In genomic region chr7:27108390-27109127, GRCh38 we compare ENCODE assay signal across 13 cellular contexts. TPM values are rescaled to one million over a fixed set of nuclear protein-coding genes. Genes with fewer than 3 reads are reported as not detected.
DNase-seq lines count a peak whose midpoint lies in the region; ATAC-seq, FAIRE-seq and TF ChIP-seq lines count a peak whose summit lies in the region.
"Had no signal": no experiment of that assay in that cellular context is flagged by ENCODE, and none has a peak within 500 bp of the region (broad histone marks: within the 10 kb centered on the region; RNA-seq: fewer than 3 reads in every experiment).

No MANE protein-coding gene starts in this region.

- TF ChIP-seq EP300 in esophagus muscularis mucosa (IDR thresholded peaks at IDR 0.05) (no peak), stomach (IDR thresholded peaks at IDR 0.05) (no peak)

- H3K4me2 ChIP-seq in PC-9 = no peak overlapping the region

- whole genome bisulfite sequencing in esophagus muscularis mucosa = 17% methylated on average over 14 of the region's 41 CpGs
- WGBS in stomach, 5 donors = 26 to 35% (median 33%) methylated on average over 37 to 41 of the region's 41 CpGs

- H3K9me3 ChIP-seq in PC-9 (ENCODE audit: insufficient read depth, low read depth) (no peaks in the 10 kb centered on the region), esophagus muscularis mucosa (no peaks in the 10 kb centered on the region), lower lobe of right lung (no peaks in the 10 kb centered on the region), stomach (peaks cover 0 to 4% (median 0%) of the 10 kb centered on the region in 4 donors)

- H3K9me2 ChIP-seq in PC-9 (ENCODE audit: insufficient read depth) = no peaks in the 10 kb centered on the region

- H3K36me3 ChIP-seq in PC-9 (ENCODE audit: low read depth) (peaks cover 41% of the 10 kb centered on the region), esophagus muscularis mucosa (no peaks in the 10 kb centered on the region), lower lobe of right lung (no peaks in the 10 kb centered on the region), stomach (no peaks in the 10 kb centered on the region)

- H3F3A ChIP-seq in PC-9 (ENCODE audit: insufficient read depth, low read depth) = peaks cover 53% of the 10 kb centered on the region

- H3K27me3 ChIP-seq in PC-9 (ENCODE audit: insufficient read depth, low read depth) = no peaks in the 10 kb centered on the region
- H3K27me3 ChIP-seq in esophagus muscularis mucosa = no peaks in the 10 kb centered on the region
- peaks cover 34% of the 10 kb centered on the region for H3K27me3 ChIP-seq in lower lobe of right lung (ENCODE audit: low read depth)
- H3K27me3 ChIP-seq in stomach = peaks cover 6 to 96% (median 40%) of the 10 kb centered on the region in 3 donors

- no peak overlapping the region for H3K4me3 ChIP-seq in PC-9
- H3K4me3 ChIP-seq in esophagus muscularis mucosa = peak overlapping the region; percentile 66 to 96 (median 84)
- peak overlapping the region; percentile 49 for H3K4me3 ChIP-seq in lower lobe of right lung
- H3K4me3 ChIP-seq in stomach = peak overlapping the region; percentile 39 to 46 (median 44)

- peaks cover 29% of the 10 kb centered on the region for H3K4me1 ChIP-seq in PC-9 (replicated peaks; ENCODE audit: insufficient read depth)
- peaks cover 38 to 97% (median 84%) of the 10 kb centered on the region in 4 donors for H3K4me1 ChIP-seq in esophagus muscularis mucosa
- H3K4me1 ChIP-seq in lower lobe of right lung = peaks cover 58% of the 10 kb centered on the region
- H3K4me1 ChIP-seq in stomach = peaks cover 10 to 77% (median 34%) of the 10 kb centered on the region in 4 donors

- ATAC-seq in lower lobe of right lung = peak; percentile 51 to 73
- ATAC-seq in GM18909 (IDR thresholded peaks at IDR 0.05; ENCODE audit: poor library complexity, unreplicated experiment) = no peak

- H2AFZ ChIP-seq in PC-9 = no peak overlapping the region

- in situ Hi-C loops in KBM-7 (cut with MboI; ENCODE audit: low pct_unique_long_range_greater_than_20kb, low sequenced_read_pairs) = no loop called here

- CTCF ChIA-PET in PC-9 (lab: Charles Lee) = interaction anchor here (0.5 kb wide), 1 partner anchor 60 kb away, joined by 4 read pairs; no protein-coding TSS in a partner anchor

- peaks cover 74% of the 10 kb centered on the region for H3K79me2 ChIP-seq in PC-9 (ENCODE audit: low read depth)

- no peak for DNase-seq in PC-9
- DNase-seq in esophagus muscularis mucosa (ENCODE audit: extremely low spot score) = no peak
- DNase-seq in lower lobe of right lung = peak; percentile 54
- DNase-seq in stomach = no peak
- no peak for DNase-seq in KBM-7
- DNase-seq in GM12892 (ENCODE audit: insufficient read length) = no peak
- no peak for DNase-seq in DMS79 treated with DMSO at 0.1 percent for 48 hours (lab: John Stamatoyannopoulos, UW)
- DNase-seq: activated CD4-positive, alpha-beta T cell treated with anti-CD3 and anti-CD28 coated beads, Interleukin-2, amount 50 U/mL, for 1 hour; COR-L47; GOT3; NCI-H1694; SHP77 had no signal

- BruUV-seq in PC-9 (replicated peaks; lab: Mats Ljungman, UMichigan) = no TSS peak

- H3K27ac ChIP-seq in PC-9 = 0 out of 2 replicates have a peak overlapping the region, but pooled peaks have one; percentile 4
- peak overlapping the region; percentile 96 to 100 (median 99) for H3K27ac ChIP-seq in esophagus muscularis mucosa (replicated peaks in 1 of 4)
- H3K27ac ChIP-seq in lower lobe of right lung = peak overlapping the region; percentile 94
- peak overlapping the region; percentile 89 to 99 (median 94) for H3K27ac ChIP-seq in stomach

- POLR2A ChIA-PET in PC-9 (lab: Charles Lee; ENCODE audit: unreplicated experiment) = interaction anchor here (0.5 kb wide), 1 partner anchor 10 kb away, joined by 4 read pairs; no protein-coding TSS in a partner anchor

- FAIRE-seq in GM12892 (lab: Jason Lieb, UNC) = no peak

- TF ChIP-seq CTCF in PC-9 (conservative IDR thresholded peaks at IDR 0.05) = no peak
- peak in 2 of 3 experiments; percentile 12 to 33 for TF ChIP-seq CTCF in esophagus muscularis mucosa (IDR thresholded peaks at IDR 0.05)
- TF ChIP-seq CTCF in lower lobe of right lung (IDR thresholded peaks at IDR 0.05) = peak; percentile 16
- TF ChIP-seq CTCF in stomach (IDR thresholded peaks at IDR 0.05) = no peak

- TF ChIP-seq POLR2A in esophagus muscularis mucosa (IDR thresholded peaks at IDR 0.05; ENCODE audit: low read depth) (peak; percentile 86), stomach (IDR thresholded peaks at IDR 0.05) (no peak), GM12892 (IDR thresholded peaks at IDR 0.05; ENCODE audit: low read depth, low read length) (no peak)

- H4K20me1 ChIP-seq in PC-9 (ENCODE audit: insufficient read depth) = no peaks in the 10 kb centered on the region

- intact Hi-C loops in PC-9 (cut with micrococcal nuclease; ENCODE audit: unreplicated experiment) (no loop called here), esophagus muscularis mucosa (cut with DNase I) (no loop called here), lower lobe of right lung (cut with DNase I) (no loop called here), stomach (cut with DNase I; ENCODE audit: low total_unique reads) (no loop called here)

RNA-seq across cellular contexts. Expression of gene HOXA2, which starts 6.1 kb away (rescaled TPM):
- total RNA-seq in PC-9 (2021) (6.1 and 6.5 TPM in 2 replicates), esophagus muscularis mucosa (1 to 10 TPM; 3.3 to 5.4 (median 4.4) TPM), lower lobe of right lung (1.5 TPM), stomach (1 to 10 TPM in 3 of 5 donors, under 1 TPM in 1, not detected in 1; 0.89 to 2.3 (median 1.1) TPM)
- polyA plus RNA-seq in stomach = 1 to 10 TPM; 1.1 to 3.7 (median 1.2) TPM
- not detected for polyA plus RNA-seq in GM12892 (2012; ENCODE audit: missing spikeins)

RNA-seq across cellular contexts. Expression of gene HOXA1, which starts 12.8 kb away (rescaled TPM):
- total RNA-seq in PC-9 (2021) (2.0 and 2.2 TPM in 2 replicates), esophagus muscularis mucosa (1 to 10 TPM in 1 of 4 donors, under 1 TPM in 3; 0.17 to 1.4 (median 0.56) TPM), lower lobe of right lung (0.77 TPM), stomach (under 1 TPM in 1 of 5 donors, not detected in 4; 0.55 TPM)
- 1 to 10 TPM in 1 of 3 donors, under 1 TPM in 1, not detected in 1; 0.31 to 1.1 TPM for polyA plus RNA-seq in stomach
- polyA plus RNA-seq in GM12892 (2012; ENCODE audit: missing spikeins) = not detected

RNA-seq across cellular contexts. Expression of gene HOXA4, which starts 22.0 kb away (rescaled TPM):
- total RNA-seq in PC-9 (2021) = not detected in 2 replicates
- 10 to 100 TPM; 12.5 to 26.8 (median 18.1) TPM for total RNA-seq in esophagus muscularis mucosa
- total RNA-seq in lower lobe of right lung = 8.5 TPM
- 1 to 10 TPM in 3 of 5 donors, under 1 TPM in 2; 0.55 to 5.8 (median 2.2) TPM for total RNA-seq in stomach
- polyA plus RNA-seq in stomach = 10 to 100 TPM in 1 of 3 donors, 1 to 10 TPM in 2; 4.4 to 17.0 (median 5.9) TPM
- not detected for polyA plus RNA-seq in GM12892 (2012; ENCODE audit: missing spikeins)

RNA-seq across cellular contexts. Expression of gene HOXA5, which starts 34.9 kb away (rescaled TPM):
- total RNA-seq in PC-9 (2021) (0.63 and 1.0 TPM in 2 replicates), esophagus muscularis mucosa (10 to 100 TPM in 3 of 4 donors, 1 to 10 TPM in 1; 7.8 to 24.8 (median 14.7) TPM), lower lobe of right lung (16.0 TPM), stomach (10 to 100 TPM in 3 of 5 donors, 1 to 10 TPM in 2; 2.9 to 53.1 (median 18.2) TPM)
- 10 to 100 TPM in 1 of 3 donors, 1 to 10 TPM in 2; 7.5 to 12.8 (median 7.8) TPM for polyA plus RNA-seq in stomach
- not detected for polyA plus RNA-seq in GM12892 (2012; ENCODE audit: missing spikeins)

RNA-seq across cellular contexts. Expression of gene HOXA6, which starts 39.0 kb away (rescaled TPM):
- total RNA-seq in PC-9 (2021) = 0.65 and 1.2 TPM in 2 replicates
- total RNA-seq in esophagus muscularis mucosa = under 1 TPM in 2 of 4 donors, not detected in 2; 0.66 to 0.92 TPM
- total RNA-seq in lower lobe of right lung = 4.6 TPM
- 10 to 100 TPM in 1 of 5 donors, 1 to 10 TPM in 1, not detected in 3; 3.7 to 12.7 TPM for total RNA-seq in stomach
- polyA plus RNA-seq in stomach = under 1 TPM in 1 of 3 donors, not detected in 2; 0.81 TPM
- not detected for polyA plus RNA-seq in GM12892 (2012; ENCODE audit: missing spikeins)

Comparison
In these comparisons a context has a peak if more than half of its experiments do, and no peak if none do; other contexts are left out.
1. H3K27ac ChIP-seq: peak in every context shown above with its lines; median percentile 99 in esophagus muscularis mucosa; 94 in lower lobe of right lung; 94 in stomach; 4 in PC-9.
2. CTCF ChIP-seq: peak in esophagus muscularis mucosa (2 of 3) and lower lobe of right lung (single experiment); none in PC-9 (single experiment) and stomach (0 of 7).